8 cellular contexts compared by ENCODE assay signal in the genomic region with DNA sequence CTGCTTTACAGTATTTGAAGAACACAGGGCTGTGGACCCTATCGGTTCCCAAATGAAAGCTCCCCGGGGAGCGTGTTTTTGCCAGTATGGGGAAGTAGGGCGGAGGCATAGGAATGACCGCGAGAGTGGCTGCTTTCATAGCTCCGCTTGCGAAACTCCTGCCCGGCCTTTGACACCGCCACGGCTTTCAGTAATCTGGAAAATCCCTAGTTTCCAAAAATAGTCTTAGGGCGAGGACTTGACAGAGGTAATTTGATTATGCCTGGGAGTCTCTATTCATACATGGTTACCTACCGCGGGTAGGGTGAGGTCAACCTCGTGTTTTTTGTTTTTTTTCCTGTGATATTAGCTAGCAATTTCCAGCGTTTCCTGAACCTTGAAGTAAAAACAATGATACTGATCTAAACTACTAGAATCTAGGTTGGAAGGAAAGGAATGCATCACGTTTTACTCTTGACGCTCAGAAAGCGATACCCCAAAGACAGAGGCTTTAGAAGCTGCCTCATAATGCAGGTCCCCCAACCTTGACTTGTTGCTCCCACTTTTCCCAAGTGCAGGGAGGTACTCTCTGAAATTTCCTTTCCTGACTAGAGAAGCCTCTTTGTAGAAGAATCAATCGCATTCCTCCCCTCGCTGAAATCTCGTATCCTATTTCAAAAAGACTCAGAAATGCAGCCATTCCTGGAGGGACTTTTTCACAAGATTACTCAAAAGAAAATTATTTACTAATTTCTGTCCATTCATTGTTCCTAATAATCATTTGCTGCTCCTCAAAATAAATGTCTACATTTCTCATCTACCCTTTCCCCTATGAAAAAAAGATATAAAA. TPM values are rescaled to one million over a fixed set of nuclear protein-coding genes. Genes with fewer than 3 reads are reported as not detected.
DNase-seq lines count a peak whose midpoint lies in the region; ATAC-seq, FAIRE-seq and TF ChIP-seq lines count a peak whose summit lies in the region.

No MANE protein-coding gene starts in this region.

- no peak for FAIRE-seq in HTR-8/SVneo (lab: Jason Lieb, UNC)

- 3 to 5% (median 4%) methylated on average over 22 of the region's 22 CpGs for WGBS in psoas muscle, 3 donors

- DNase-seq in EH (ENCODE audit: low read depth) (peak; percentile 95), HTR-8/SVneo (ENCODE audit: insufficient read length, low spot score) (peak; percentile 67), RKO (ENCODE audit: low spot score) (peak; percentile 75), adipocyte (ENCODE audit: low read depth) (peak; percentile 98), left ventricle myocardium inferior (peak; percentile 88), psoas muscle (peak; percentile 90 to 95), NCI-H187 treated with DMSO at 0.1 percent for 48 hours (lab: John Stamatoyannopoulos, UW) (no peak)

- H3K4me3 ChIP-seq in adipocyte (ENCODE audit: low read length) (peak overlapping the region; percentile 97), left ventricle myocardium inferior (peak overlapping the region; percentile 83), psoas muscle (peak overlapping the region; percentile 97)

- peak overlapping the region; percentile 99 for H3K27ac ChIP-seq in left ventricle myocardium inferior (replicated peaks)
- peak overlapping the region; percentile 100 for H3K27ac ChIP-seq in psoas muscle

- H3K9me3 ChIP-seq in adipocyte (ENCODE audit: control insufficient read depth, low read length) (no peaks in the 10 kb centered on the region), left ventricle myocardium inferior (replicated peaks) (no peaks in the 10 kb centered on the region), psoas muscle (no peaks in the 10 kb centered on the region)

- intact Hi-C loops in left ventricle myocardium inferior (cut with micrococcal nuclease): no loop called here
- intact Hi-C loops in psoas muscle (cut with DNase I): loop anchor here (1.0 kb wide), 2 partner anchors 13 to 14 kb away; no protein-coding TSS in a partner anchor

- TF ChIP-seq CTCF in left ventricle myocardium inferior (IDR thresholded peaks at IDR 0.05; ENCODE audit: borderline replicate concordance) (no peak), psoas muscle (IDR thresholded peaks at IDR 0.05) (no peak)

- ATAC-seq in GM21526 (IDR thresholded peaks at IDR 0.05; ENCODE audit: low FRiP score, unreplicated experiment) (peak; percentile 36), psoas muscle (peak; percentile 80 to 85 (median 82))

- H3K27me3 ChIP-seq in adipocyte (replicated peaks; ENCODE audit: control insufficient read depth, insufficient read depth, low read length) (no peaks in the 10 kb centered on the region), left ventricle myocardium inferior (ENCODE audit: low read depth) (no peaks in the 10 kb centered on the region), psoas muscle (ENCODE audit: insufficient read depth in 3 of 3, low read length in 2 of 3) (no peaks in the 10 kb centered on the region)

- H3K9ac ChIP-seq in adipocyte (ENCODE audit: low read length): peak overlapping the region; percentile 96

- H3K4me1 ChIP-seq in adipocyte (ENCODE audit: control insufficient read depth, insufficient read depth, low read length): peaks cover 33% of the 10 kb centered on the region
- H3K4me1 ChIP-seq in left ventricle myocardium inferior: peaks cover 52% of the 10 kb centered on the region
- peaks cover 39% of the 10 kb centered on the region for H3K4me1 ChIP-seq in psoas muscle

- H3K36me3 ChIP-seq in adipocyte (ENCODE audit: control insufficient read depth, insufficient read depth, low read length, severe bottlenecking) (peaks cover 31% of the 10 kb centered on the region), left ventricle myocardium inferior (peaks cover 30% of the 10 kb centered on the region), psoas muscle (ENCODE audit: insufficient read depth in 1 of 2, low read depth in 1 of 2) (peaks cover 5 to 31% of the 10 kb centered on the region in 2 donors)

RNA-seq across cellular contexts. Expression of gene CCNL1, which starts 0.9 kb away (rescaled TPM):
- total RNA-seq in left ventricle myocardium inferior: 19.2 TPM
- total RNA-seq in psoas muscle: 10 to 100 TPM; 21.8 to 55.5 (median 42.9) TPM
- polyA plus RNA-seq in psoas muscle: 10 to 100 TPM; 27.4 to 34.5 (median 29.2) TPM
